Comparison of ENCODE assay signal across 14 cellular contexts in genomic region chr4:40622913-40623312, GRCh38. TPM values are rescaled to one million over a fixed set of nuclear protein-coding genes. Genes with fewer than 3 reads are reported as not detected.
DNase-seq lines count a peak whose midpoint lies in the region; ATAC-seq, FAIRE-seq and TF ChIP-seq lines count a peak whose summit lies in the region.
"Had no signal": no experiment of that assay in that cellular context is flagged by ENCODE, and none has a peak within 500 bp of the region (broad histone marks: within the 10 kb centered on the region; RNA-seq: fewer than 3 reads in every experiment).

No MANE protein-coding gene starts in this region.

- H3K27me3 ChIP-seq in mucosa of stomach (ENCODE audit: control insufficient read depth, insufficient read depth, low read length): no peaks in the 10 kb centered on the region

- ATAC-seq in HG02610 (IDR thresholded peaks at IDR 0.05; ENCODE audit: unreplicated experiment): peak; percentile 63
- ATAC-seq: heart right ventricle had no signal

- H3K4me3 ChIP-seq in mucosa of stomach (ENCODE audit: low read length): no peak overlapping the region
- H3K4me3 ChIP-seq: heart right ventricle had no signal

- no peak for TF ChIP-seq POLR2A in GM12892 (IDR thresholded peaks at IDR 0.05; ENCODE audit: low read depth, low read length)

- peak; percentile 96 for FAIRE-seq in GM12892 (lab: Jason Lieb, UNC)

- DNase-seq in GM12892 (ENCODE audit: insufficient read length): no peak
- DNase-seq in RPMI8226: peak; percentile 10
- DNase-seq in SKM-1 treated with dmso at 0.1 percent for 144 hours (lab: John Stamatoyannopoulos, UW; ENCODE audit: unreplicated experiment): no peak
- no peak for DNase-seq in nucleus accumbens (lab: John Stamatoyannopoulos, UW)
- DNase-seq in effector CD4-positive, alpha-beta T cell: no peak
- no peak for DNase-seq in stimulated activated CD8-positive, alpha-beta memory T cell treated with anti-CD3 and anti-CD28 coated beads, Interleukin-4, amount 100 ng/mL, for 48 hours
- DNase-seq: activated CD4-positive, CD25-positive, alpha-beta regulatory T cell treated with anti-CD3 and anti-CD28 coated beads, Interleukin-2, amount 50 U/mL, for 72 hours; heart right ventricle; mesenchymal stem cell; NCI-H1694 treated with DMSO at 0.1 percent for 48 hours; retina; Right ventricle myocardium superior had no signal

- H3K9ac ChIP-seq in mucosa of stomach (ENCODE audit: low read length): peak overlapping the region; percentile 51

- H3K9me3 ChIP-seq in mucosa of stomach (ENCODE audit: control insufficient read depth, low read length): no peaks in the 10 kb centered on the region
- H3K9me3 ChIP-seq: heart right ventricle had no signal

- peaks cover 61% of the 10 kb centered on the region for H3K4me1 ChIP-seq in mucosa of stomach (ENCODE audit: control insufficient read depth, insufficient read depth, low read length)

- no peaks in the 10 kb centered on the region for H3K36me3 ChIP-seq in mucosa of stomach (ENCODE audit: control insufficient read depth, insufficient read depth, low read length)
- H3K36me3 ChIP-seq: heart right ventricle had no signal

RNA-seq across cellular contexts. Expression of gene RBM47, which starts 6.8 kb away (rescaled TPM):
- 10.6 TPM for polyA plus RNA-seq in GM12892 (2012; ENCODE audit: missing spikeins)
